18 cellular contexts compared by ENCODE assay signal in the genomic region with DNA sequence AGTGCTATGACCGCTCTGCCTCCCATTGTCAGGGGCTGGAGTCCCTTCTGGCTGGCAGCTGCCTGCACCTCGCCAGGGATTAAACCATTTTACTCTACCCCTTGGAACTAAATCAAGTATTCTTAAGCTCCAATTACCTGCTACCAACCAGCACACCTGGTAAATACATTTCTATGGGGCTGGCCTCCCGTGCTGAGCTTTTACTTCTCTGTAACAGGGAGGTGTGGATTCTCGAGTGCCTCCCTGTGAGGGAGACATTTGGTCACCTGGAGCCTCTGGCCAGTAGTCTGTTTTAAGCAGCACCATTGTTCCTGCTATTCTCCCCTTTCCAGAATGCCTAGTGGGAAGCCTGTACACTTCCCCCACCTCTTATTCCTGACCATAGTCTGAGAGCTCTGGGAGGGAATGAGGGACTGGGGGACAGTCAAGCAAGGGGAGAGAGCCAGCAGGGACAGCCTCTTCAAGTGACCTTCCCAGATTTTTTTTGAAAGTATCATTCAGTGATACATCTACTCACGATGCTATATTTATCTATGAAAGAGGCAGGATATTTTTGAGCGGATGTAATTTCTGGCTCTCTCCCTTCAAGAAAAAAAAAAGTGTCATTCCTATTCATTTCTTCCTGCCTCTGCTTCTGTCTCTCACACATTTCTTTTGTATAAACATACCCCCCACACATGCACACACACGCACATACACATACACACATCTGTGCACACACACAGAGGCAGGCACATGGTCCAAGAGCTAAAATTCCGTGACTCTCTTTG.
A peak's percentile ranks its signal among the peaks of the same experiment; 100 is the strongest.
DNase-seq lines count a peak whose midpoint lies in the region; ATAC-seq and TF ChIP-seq lines count a peak whose summit lies in the region.
"Had no signal": no experiment of that assay in that cellular context is flagged by ENCODE, and none has a peak within 500 bp of the region (broad histone marks: within the 10 kb centered on the region; RNA-seq: fewer than 3 reads in every experiment).

No MANE protein-coding gene starts in this region.

- no peak overlapping the region for H3K4me3 Mint-ChIP-seq in activated CD8-positive, alpha-beta memory T cell treated with anti-CD3 and anti-CD28 coated beads, Interleukin-2, amount 10 ng/mL, durations not matched to agents 7 days and 5 days
- H3K4me3 Mint-ChIP-seq in type B pancreatic cell: no peak overlapping the region
- H3K4me3 Mint-ChIP-seq in CD4-positive, alpha-beta T cell: no peak overlapping the region
- H3K4me3 Mint-ChIP-seq: activated T-helper 17 cell treated with anti-CD3 and anti-CD28 coated beads, Interleukin-2, amount 50 U/mL, for 72 hours; nephron had no signal

- H3K27ac Mint-ChIP-seq in activated CD8-positive, alpha-beta memory T cell treated with anti-CD3 and anti-CD28 coated beads, Interleukin-2, amount 10 ng/mL, durations not matched to agents 7 days and 5 days: no peak overlapping the region
- H3K27ac Mint-ChIP-seq in type B pancreatic cell: no peak overlapping the region
- H3K27ac Mint-ChIP-seq in CD4-positive, alpha-beta T cell: no peak overlapping the region
- H3K27ac Mint-ChIP-seq: activated T-helper 17 cell treated with anti-CD3 and anti-CD28 coated beads, Interleukin-2, amount 50 U/mL, for 72 hours; nephron had no signal

- ATAC-seq in activated CD8-positive, alpha-beta memory T cell treated with anti-CD3 and anti-CD28 coated beads, Interleukin-2, amount 10 ng/mL, durations not matched to agents 7 days and 5 days: no peak
- no peak for ATAC-seq in GM19452 (IDR thresholded peaks at IDR 0.05; ENCODE audit: unreplicated experiment)
- ATAC-seq in CD4-positive, alpha-beta T cell (ENCODE audit: poor library complexity): no peak
- ATAC-seq: activated T-helper 17 cell treated with anti-CD3 and anti-CD28 coated beads, Interleukin-2, amount 50 U/mL, for 72 hours had no signal

- intact Hi-C loops in CD4-positive, alpha-beta T cell (cut with DNase I, micrococcal nuclease): loop anchor here in 1 of 2 experiments (5.0 kb wide), 1 partner anchor 507 kb away; no protein-coding TSS in a partner anchor

- no peaks in the 10 kb centered on the region for H3K9me3 Mint-ChIP-seq in activated CD8-positive, alpha-beta memory T cell treated with anti-CD3 and anti-CD28 coated beads, Interleukin-2, amount 10 ng/mL, durations not matched to agents 7 days and 5 days (ENCODE audit: low read depth)
- no peaks in the 10 kb centered on the region for H3K9me3 Mint-ChIP-seq in type B pancreatic cell
- no peaks in the 10 kb centered on the region for H3K9me3 Mint-ChIP-seq in CD4-positive, alpha-beta T cell
- H3K9me3 Mint-ChIP-seq: activated T-helper 17 cell treated with anti-CD3 and anti-CD28 coated beads, Interleukin-2, amount 50 U/mL, for 72 hours had no signal

- CTCF ChIA-PET in activated CD8-positive, alpha-beta memory T cell treated with anti-CD3 and anti-CD28 coated beads, Interleukin-2, amount 10 ng/mL, durations not matched to agents 7 days and 5 days (lab: Charles Lee): interaction anchor here (1.1 to 7.8 kb wide), 4 partner anchors 12 to 529 kb away, joined by 3 to 28 read pairs (median 4); no protein-coding TSS in a partner anchor
- CTCF ChIA-PET in CD4-positive, alpha-beta T cell (lab: Charles Lee): interaction anchor here (1.7 kb wide), 1 partner anchor 17 kb away, joined by 8 read pairs; no protein-coding TSS in a partner anchor

- H3K4me1 Mint-ChIP-seq in activated CD8-positive, alpha-beta memory T cell treated with anti-CD3 and anti-CD28 coated beads, Interleukin-2, amount 10 ng/mL, durations not matched to agents 7 days and 5 days: no peaks in the 10 kb centered on the region
- H3K4me1 Mint-ChIP-seq in type B pancreatic cell (ENCODE audit: unreplicated experiment): no peaks in the 10 kb centered on the region
- H3K4me1 Mint-ChIP-seq in CD4-positive, alpha-beta T cell (ENCODE audit: low read depth): no peaks in the 10 kb centered on the region
- H3K4me1 Mint-ChIP-seq: activated T-helper 17 cell treated with anti-CD3 and anti-CD28 coated beads, Interleukin-2, amount 50 U/mL, for 72 hours had no signal

- TF ChIP-seq CTCF in type B pancreatic cell (conservative IDR thresholded peaks at IDR 0.05): no peak
- no peak for TF ChIP-seq CTCF in CD4-positive, alpha-beta T cell (IDR thresholded peaks at IDR 0.05)

- DNase-seq in activated CD8-positive, alpha-beta memory T cell treated with anti-CD3 and anti-CD28 coated beads, Interleukin-2, amount 10 ng/mL, durations not matched to agents 7 days and 5 days: peak; percentile 12
- DNase-seq in activated CD8-positive, alpha-beta memory T cell treated with anti-CD3 and anti-CD28 coated beads, Interleukin-2, amount 50 U/mL, for 4 hours: no peak
- DNase-seq in NCI-H345 treated with DMSO at 0.1 percent for 48 hours (lab: John Stamatoyannopoulos, UW; ENCODE audit: unreplicated experiment): peak; percentile 47
- DNase-seq in hepatic stellate cell (ENCODE audit: low spot score): peak; percentile 63
- DNase-seq in type B pancreatic cell (ENCODE audit: extremely low spot score, unreplicated experiment): peak; percentile 24
- DNase-seq in CD4-positive, alpha-beta T cell: no peak
- no peak for DNase-seq in GM19238 (ENCODE audit: insufficient read length, low spot score)
- DNase-seq: ACHN; activated CD4-positive, alpha-beta T cell treated with anti-CD3 and anti-CD28 coated beads, Interleukin-2, amount 50 U/mL, for 4 hours; dorsolateral prefrontal cortex; GF-D8; Karpas-422; NCI-H1436 treated with DMSO at 0.1 percent for 48 hours; stimulated activated CD8-positive, alpha-beta memory T cell treated with anti-CD3 and anti-CD28 coated beads, Interleukin-4, amount 100 ng/mL, for 48 hours had no signal

- POLR2A ChIA-PET in CD4-positive, alpha-beta T cell (lab: Charles Lee): no interaction called here

- no peaks in the 10 kb centered on the region for H3K36me3 Mint-ChIP-seq in activated CD8-positive, alpha-beta memory T cell treated with anti-CD3 and anti-CD28 coated beads, Interleukin-2, amount 10 ng/mL, durations not matched to agents 7 days and 5 days
- no peaks in the 10 kb centered on the region for H3K36me3 Mint-ChIP-seq in type B pancreatic cell
- H3K36me3 Mint-ChIP-seq in CD4-positive, alpha-beta T cell (ENCODE audit: low read depth): no peaks in the 10 kb centered on the region

- no peaks in the 10 kb centered on the region for H3K9me3 ChIP-seq in CD4-positive, alpha-beta T cell (ENCODE audit: control insufficient read depth, low read length)
- H3K9me3 ChIP-seq: right lobe of liver had no signal

- peaks cover 3% of the 10 kb centered on the region for H3K27me3 Mint-ChIP-seq in activated CD8-positive, alpha-beta memory T cell treated with anti-CD3 and anti-CD28 coated beads, Interleukin-2, amount 10 ng/mL, durations not matched to agents 7 days and 5 days
- peaks cover 11% of the 10 kb centered on the region for H3K27me3 Mint-ChIP-seq in type B pancreatic cell
- H3K27me3 Mint-ChIP-seq in CD4-positive, alpha-beta T cell: peaks cover 5% of the 10 kb centered on the region

- no peaks in the 10 kb centered on the region for H3K27me3 ChIP-seq in CD4-positive, alpha-beta T cell (ENCODE audit: control insufficient read depth, insufficient read depth, low read length)
- H3K27me3 ChIP-seq: dorsolateral prefrontal cortex, right lobe of liver had no signal

- H3K27ac ChIP-seq in CD4-positive, alpha-beta T cell (ENCODE audit: low read depth, low read length): no peak overlapping the region
- H3K27ac ChIP-seq: right lobe of liver had no signal

Comparison
In these comparisons a context has a peak if more than half of its experiments do, and no peak if none do; other contexts are left out.
1. DNase-seq: peak in activated CD8-positive, alpha-beta memory T cell treated with anti-CD3 and anti-CD28 coated beads, Interleukin-2, amount 10 ng/mL, durations not matched to agents 7 days and 5 days (single experiment), NCI-H345 treated with DMSO at 0.1 percent for 48 hours (single experiment), hepatic stellate cell (single experiment) and type B pancreatic cell (single experiment); none in activated CD8-positive, alpha-beta memory T cell treated with anti-CD3 and anti-CD28 coated beads, Interleukin-2, amount 50 U/mL, for 4 hours (single experiment), CD4-positive, alpha-beta T cell (0 of 10) and GM19238 (single experiment).